ENCODE assay signal across 20 cellular contexts in genomic region chr1:76130992-76131391, GRCh38. TPM values are rescaled to one million over a fixed set of nuclear protein-coding genes. Genes with fewer than 3 reads are reported as not detected.
"Had no signal": no experiment of that assay in that cellular context is flagged by ENCODE, and none has a peak within 500 bp of the region (broad histone marks: within the 10 kb centered on the region; RNA-seq: fewer than 3 reads in every experiment).

No MANE protein-coding gene starts in this region.

- H3K4me3 ChIP-seq: K562 had no signal

- H3K9me3 ChIP-seq: SK-N-SH had no signal

- H3K9ac ChIP-seq: KMS-11, SK-N-SH had no signal

- H3K27ac ChIP-seq: HL-60, KMS-11, RWPE1 had no signal

- H3K4me2 ChIP-seq: KMS-11, SK-N-SH had no signal

- ATAC-seq: K562, Panc1, T-cell had no signal

- DNase-seq: Kasumi-1, MM.1S, NCI-H1105, NCI-H1417, NCI-H1436 treated with DMSO at 0.1 percent for 48 hours, NCI-H187, NCI-H2029, NCI-H2081 treated with DMSO at 0.1 percent for 48 hours, NCI-H2227 treated with DMSO at 0.1 percent for 48 hours, NCI-H526 treated with DMSO at 0.1 percent for 48 hours, NCI-H748 treated with DMSO at 0.1 percent for 48 hours, SHP77, SK-N-SH, SW 1271, T-cell had no signal

RNA-seq across cellular contexts. Expression of gene ST6GALNAC3, which starts 56.4 kb away (rescaled TPM):
- polyA plus RNA-seq: K562 had no signal
